Comparison of ENCODE assay signal across 9 cellular contexts in the genomic region with DNA sequence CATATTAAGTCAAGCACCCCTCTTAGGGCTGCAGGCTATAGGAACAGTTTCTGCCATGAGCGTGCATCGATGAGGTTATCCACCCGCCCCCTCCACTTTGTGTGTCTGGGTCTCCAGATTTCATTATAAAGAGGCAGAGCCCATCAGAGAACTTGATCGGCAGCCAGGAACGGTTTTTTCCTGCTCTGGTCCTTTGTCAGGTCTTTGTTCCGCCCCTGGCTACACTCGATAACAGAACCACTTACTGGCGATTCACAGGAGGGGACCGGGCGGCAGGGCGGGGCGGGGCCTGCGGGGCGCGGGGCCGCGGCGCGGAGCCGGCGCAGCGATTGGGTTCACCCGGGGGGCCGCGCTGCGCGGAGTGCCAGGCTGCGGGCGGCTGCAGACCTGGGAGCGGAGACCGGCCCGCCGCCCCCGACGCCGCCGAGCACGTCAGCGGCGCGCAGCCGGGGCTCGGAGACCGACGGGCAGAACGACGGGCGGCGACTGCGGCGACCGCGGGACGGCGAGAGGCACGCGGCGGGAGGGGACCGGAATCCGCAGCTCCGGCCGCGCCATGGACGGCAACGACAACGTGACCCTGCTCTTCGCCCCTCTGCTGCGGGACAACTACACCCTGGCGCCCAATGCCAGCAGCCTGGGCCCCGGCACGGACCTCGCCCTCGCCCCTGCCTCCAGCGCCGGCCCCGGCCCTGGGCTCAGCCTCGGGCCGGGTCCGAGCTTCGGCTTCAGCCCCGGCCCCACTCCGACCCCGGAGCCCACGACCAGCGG. TPM values are rescaled to one million over a fixed set of nuclear protein-coding genes. Genes with fewer than 3 reads are reported as not detected.
DNase-seq lines count a peak whose midpoint lies in the region; ATAC-seq and TF ChIP-seq lines count a peak whose summit lies in the region.
"Had no signal": no experiment of that assay in that cellular context is flagged by ENCODE, and none has a peak within 500 bp of the region (broad histone marks: within the 10 kb centered on the region; RNA-seq: fewer than 3 reads in every experiment).

A gene with protein sequence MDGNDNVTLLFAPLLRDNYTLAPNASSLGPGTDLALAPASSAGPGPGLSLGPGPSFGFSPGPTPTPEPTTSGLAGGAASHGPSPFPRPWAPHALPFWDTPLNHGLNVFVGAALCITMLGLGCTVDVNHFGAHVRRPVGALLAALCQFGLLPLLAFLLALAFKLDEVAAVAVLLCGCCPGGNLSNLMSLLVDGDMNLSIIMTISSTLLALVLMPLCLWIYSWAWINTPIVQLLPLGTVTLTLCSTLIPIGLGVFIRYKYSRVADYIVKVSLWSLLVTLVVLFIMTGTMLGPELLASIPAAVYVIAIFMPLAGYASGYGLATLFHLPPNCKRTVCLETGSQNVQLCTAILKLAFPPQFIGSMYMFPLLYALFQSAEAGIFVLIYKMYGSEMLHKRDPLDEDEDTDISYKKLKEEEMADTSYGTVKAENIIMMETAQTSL (plus strand): TSS at position 338 of the 771 bp plus-strand sequence. CDS start 219 bp downstream, at position 557.

- DNase-seq in DMS79 treated with DMSO at 0.1 percent for 48 hours (lab: John Stamatoyannopoulos, UW) (peak; percentile 81), suprapubic skin (ENCODE audit: low spot score in 2 of 2) (no peak), GM19238 (ENCODE audit: insufficient read length, low spot score) (no peak)
- DNase-seq in activated CD8-positive, alpha-beta memory T cell treated with anti-CD3 and anti-CD28 coated beads, Interleukin-2, amount 50 U/mL, for 4 hours, result peak; percentile 16
- no peak for DNase-seq in NK-92 treated with Interleukin-12 subunit alpha and Interleukin-12 subunit beta, amount 100 ng/mL, for 24 hours (lab: John Stamatoyannopoulos, UW)

- H3K4me1 ChIP-seq in iPS-20b (ENCODE audit: insufficient read depth, low read length) (peaks cover 6% of the 10 kb centered on the region; the same call in 1 of the 2 replicates), suprapubic skin (peaks cover 13% of the 10 kb centered on the region)

- H3K36me3 ChIP-seq in iPS-20b (ENCODE audit: insufficient read depth, low read depth, low read length) (no peaks in the 10 kb centered on the region), suprapubic skin (no peaks in the 10 kb centered on the region)

- no peak for TF ChIP-seq CTCF in suprapubic skin (IDR thresholded peaks at IDR 0.05)

- no peak within 1 kb of the TSS for H3K9ac ChIP-seq in iPS-20b (ENCODE audit: low read depth, low read length)

- TF ChIP-seq EP300 in Ishikawa (IDR thresholded peaks at IDR 0.05; ENCODE audit: borderline replicate concordance) (no peak), suprapubic skin (IDR thresholded peaks at IDR 0.05) (no peak)

- no peak for ATAC-seq in HG03432 (IDR thresholded peaks at IDR 0.05; ENCODE audit: unreplicated experiment)

- no peaks in the 10 kb centered on the region for H3K9me3 ChIP-seq in iPS-20b (ENCODE audit: insufficient read depth, low read depth, low read length)
- no peaks in the 10 kb centered on the region for H3K9me3 ChIP-seq in suprapubic skin

- H3K27me3 ChIP-seq in iPS-20b (ENCODE audit: insufficient read depth, low read length), result peaks cover 71% of the 10 kb centered on the region
- H3K27me3 ChIP-seq in suprapubic skin, result peaks cover 48% of the 10 kb centered on the region

- TF ChIP-seq POLR2A in suprapubic skin (IDR thresholded peaks at IDR 0.05), result no peak

- WGBS in suprapubic skin, result 10% methylated on average over 15 of the region's 85 CpGs

- peak within 1 kb of the TSS; percentile 55 for H3K4me3 ChIP-seq in iPS-20b (ENCODE audit: low read length)
- H3K4me3 ChIP-seq in suprapubic skin, result peak within 1 kb of the TSS; percentile 52

- TF ChIP-seq RAD21 in Ishikawa (IDR thresholded peaks at IDR 0.05; ENCODE audit: low read depth), result no peak

- H3K27ac ChIP-seq in iPS-20b (ENCODE audit: low read length), result no peak within 1 kb of the TSS
- H3K27ac ChIP-seq in suprapubic skin, result no peak within 1 kb of the TSS

TF ChIP-seq in Ishikawa, 13 proteins besides CTCF, POLR2A, EP300 and RAD21:
- TF ChIP-seq, protein P1, sequence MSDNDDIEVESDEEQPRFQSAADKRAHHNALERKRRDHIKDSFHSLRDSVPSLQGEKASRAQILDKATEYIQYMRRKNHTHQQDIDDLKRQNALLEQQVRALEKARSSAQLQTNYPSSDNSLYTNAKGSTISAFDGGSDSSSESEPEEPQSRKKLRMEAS (IDR thresholded peaks at IDR 0.05), result peak; percentile 56
- TF ChIP-seq YY1 (IDR thresholded peaks at IDR 0.05; ENCODE audit: low read depth) (peak; percentile 19; the same call in 1 of the 2 replicates), TCF12 (IDR thresholded peaks at IDR 0.05; ENCODE audit: low read depth) (no peak)

RNA-seq across cellular contexts. Expression of the gene that starts here (rescaled TPM):
- total RNA-seq in suprapubic skin, result under 1 TPM in 2 of 4 donors, not detected in 2; 0.26 to 0.34 TPM
- total RNA-seq: LHCN-M2 had no signal

Comparison
In these comparisons a context has a peak if more than half of its experiments do, and no peak if none do; other contexts are left out.
1. DNase-seq: peak in DMS79 treated with DMSO at 0.1 percent for 48 hours (single experiment) and activated CD8-positive, alpha-beta memory T cell treated with anti-CD3 and anti-CD28 coated beads, Interleukin-2, amount 50 U/mL, for 4 hours (single experiment); none in suprapubic skin (0 of 2), GM19238 (single experiment) and NK-92 treated with Interleukin-12 subunit alpha and Interleukin-12 subunit beta, amount 100 ng/mL, for 24 hours (single experiment).